ENCODE assay signal across 11 cellular contexts in genomic region chr20:50415031-50415515, GRCh38.
DNase-seq lines count a peak whose midpoint lies in the region; ATAC-seq and TF ChIP-seq lines count a peak whose summit lies in the region.
"Had no signal": no experiment of that assay in that cellular context is flagged by ENCODE, and none has a peak within 500 bp of the region (broad histone marks: within the 10 kb centered on the region; RNA-seq: fewer than 3 reads in every experiment).

No MANE protein-coding gene starts in this region.

- no peaks in the 10 kb centered on the region for H3K36me3 ChIP-seq in body of pancreas (replicated peaks in 1 of 2; ENCODE audit: insufficient read depth in 1 of 2, low read depth in 2 of 2)
- H3K36me3 ChIP-seq in skeletal muscle tissue (ENCODE audit: control insufficient read depth in 3 of 3, insufficient read depth in 3 of 3, low read length in 3 of 3): no peaks in the 10 kb centered on the region
- H3K36me3 ChIP-seq: BLaER1 treated with 17β-estradiol and CSF1 and Interleukin-3, amounts not matched to agents 10 nM and 100 nM had no signal

- ATAC-seq in body of pancreas: peak; percentile 11

- H3K4me1 ChIP-seq in body of pancreas: peaks cover 56% of the 10 kb centered on the region
- peaks cover 39 to 50% (median 42%) of the 10 kb centered on the region in 3 donors for H3K4me1 ChIP-seq in skeletal muscle tissue (ENCODE audit: control insufficient read depth in 3 of 3, insufficient read depth in 3 of 3, low read length in 3 of 3)

- H3K9me3 ChIP-seq in body of pancreas (no peaks in the 10 kb centered on the region), skeletal muscle tissue (ENCODE audit: control insufficient read depth in 3 of 3, low read length in 3 of 3) (no peaks in the 10 kb centered on the region)

- H3K4me3 ChIP-seq in body of pancreas: no peak overlapping the region
- peak overlapping the region in 1 of 3 donors; percentile 22 for H3K4me3 ChIP-seq in skeletal muscle tissue (ENCODE audit: low read length in 3 of 3)
- H3K4me3 ChIP-seq: BLaER1 treated with 17β-estradiol and CSF1 and Interleukin-3, amounts not matched to agents 10 nM and 100 nM had no signal

- WGBS in body of pancreas, 2 donors: 20 to 44% methylated on average over 5 of the region's 5 CpGs

- peak overlapping the region; percentile 72 to 85 (median 73) for H3K9ac ChIP-seq in skeletal muscle tissue (ENCODE audit: low read depth in 1 of 3, low read length in 3 of 3)

- no peak for TF ChIP-seq POLR2A in body of pancreas (IDR thresholded peaks at IDR 0.05)

- H3K4me1 Mint-ChIP-seq in glutamatergic neuron (ENCODE audit: low read depth, unreplicated experiment): peaks cover 2% of the 10 kb centered on the region

- peaks cover 6% of the 10 kb centered on the region for H3K27me3 Mint-ChIP-seq in glutamatergic neuron (ENCODE audit: unreplicated experiment)

- H3K27ac ChIP-seq in body of pancreas (peak overlapping the region; percentile 95 to 99 (median 96)), layer of hippocampus (ENCODE audit: low read depth, low read length) (peak overlapping the region; percentile 96), skeletal muscle tissue (ENCODE audit: low read depth, low read length) (peak overlapping the region; percentile 94)
- H3K27ac ChIP-seq: BLaER1 treated with 17β-estradiol and CSF1 and Interleukin-3, amounts not matched to agents 10 nM and 100 nM had no signal

- peaks cover 19% of the 10 kb centered on the region for H3K36me3 Mint-ChIP-seq in glutamatergic neuron (ENCODE audit: unreplicated experiment)
- H3K36me3 Mint-ChIP-seq: activated naive CD8-positive, alpha-beta T cell had no signal

- no peak for TF ChIP-seq CTCF in body of pancreas (IDR thresholded peaks at IDR 0.05)
- no peak for TF ChIP-seq CTCF in glutamatergic neuron (IDR thresholded peaks at IDR 0.05; ENCODE audit: partially characterized antibody, unreplicated experiment)

- no peak overlapping the region for H3K27ac Mint-ChIP-seq in glutamatergic neuron (ENCODE audit: unreplicated experiment)
- H3K27ac Mint-ChIP-seq: activated CD4-positive, alpha-beta T cell treated with anti-CD3 and anti-CD28 coated beads, Interleukin-2, amount 10 ng/mL, durations not matched to agents 24 days and 14 days; activated naive CD8-positive, alpha-beta T cell had no signal

- H3K4me3 Mint-ChIP-seq in glutamatergic neuron (ENCODE audit: unreplicated experiment): no peak overlapping the region
- H3K4me3 Mint-ChIP-seq: activated CD4-positive, alpha-beta T cell treated with anti-CD3 and anti-CD28 coated beads, Interleukin-2, amount 10 ng/mL, durations not matched to agents 24 days and 14 days; activated naive CD8-positive, alpha-beta T cell had no signal

- DNase-seq in DMS79 treated with DMSO at 0.1 percent for 48 hours (lab: John Stamatoyannopoulos, UW) (peak; percentile 13), body of pancreas (peak in 1 of 4 donors; percentile 56), NCI-H82 treated with DMSO at 0.1 percent for 48 hours (lab: John Stamatoyannopoulos, UW; ENCODE audit: unreplicated experiment) (no peak), NK-92 (lab: John Stamatoyannopoulos, UW; ENCODE audit: unreplicated experiment) (no peak), glutamatergic neuron (no peak)
- no peak for DNase-seq in activated CD4-positive, alpha-beta T cell treated with anti-CD3 and anti-CD28 coated beads, Interleukin-2, amount 50 U/mL, for 48 hours
- DNase-seq: activated CD4-positive, alpha-beta T cell treated with anti-CD3 and anti-CD28 coated beads, Interleukin-2, amount 10 ng/mL, durations not matched to agents 24 days and 14 days had no signal

- peaks cover 4% of the 10 kb centered on the region for H3K9me3 Mint-ChIP-seq in glutamatergic neuron (ENCODE audit: unreplicated experiment)
- H3K9me3 Mint-ChIP-seq: activated CD4-positive, alpha-beta T cell treated with anti-CD3 and anti-CD28 coated beads, Interleukin-2, amount 10 ng/mL, durations not matched to agents 24 days and 14 days had no signal

- intact Hi-C loops in body of pancreas (cut with DNase I): no loop called here

- no peaks in the 10 kb centered on the region for H3K27me3 ChIP-seq in body of pancreas
- H3K27me3 ChIP-seq in layer of hippocampus (ENCODE audit: control insufficient read depth, insufficient read depth, low read length): no peaks in the 10 kb centered on the region
- no peaks in the 10 kb centered on the region for H3K27me3 ChIP-seq in skeletal muscle tissue (ENCODE audit: control insufficient read depth in 3 of 3, insufficient read depth in 3 of 3, low read length in 3 of 3)
- H3K27me3 ChIP-seq: BLaER1 treated with 17β-estradiol and CSF1 and Interleukin-3, amounts not matched to agents 10 nM and 100 nM had no signal
